Comparison of ENCODE assay signal across 20 cellular contexts in the genomic region with DNA sequence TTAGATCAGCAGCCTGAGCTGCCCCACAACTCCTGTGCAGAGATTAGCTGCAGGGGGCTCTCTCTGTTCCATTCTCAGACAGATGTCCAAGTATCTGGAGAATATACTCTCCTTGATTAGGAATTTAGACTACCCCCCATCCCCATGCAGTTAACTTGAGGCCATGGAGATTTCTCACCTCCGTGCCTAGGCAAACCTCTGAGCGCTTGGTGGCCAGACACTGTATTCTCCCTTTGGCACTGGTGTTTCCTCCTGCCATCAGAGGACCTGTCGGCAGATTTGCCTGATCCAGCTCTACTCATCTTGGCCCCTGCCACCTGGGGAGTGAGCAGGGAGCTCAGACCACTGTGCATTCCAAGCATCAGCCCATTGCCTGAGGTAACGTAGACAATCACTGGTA. TPM values are rescaled to one million over a fixed set of nuclear protein-coding genes. Genes with fewer than 3 reads are reported as not detected.
DNase-seq lines count a peak whose midpoint lies in the region; ATAC-seq and TF ChIP-seq lines count a peak whose summit lies in the region.
"Had no signal": no experiment of that assay in that cellular context is flagged by ENCODE, and none has a peak within 500 bp of the region (broad histone marks: within the 10 kb centered on the region; RNA-seq: fewer than 3 reads in every experiment).

No MANE protein-coding gene starts in this region.

- H3K9me3 ChIP-seq in breast epithelium (no peaks in the 10 kb centered on the region), mammary epithelial cell (replicated peaks; ENCODE audit: insufficient read depth, low read length) (no peaks in the 10 kb centered on the region)
- H3K9me3 ChIP-seq: BE2C had no signal

- H4K20me1 ChIP-seq in mammary epithelial cell (ENCODE audit: insufficient read depth, low read length): no peaks in the 10 kb centered on the region

- CTCF ChIA-PET in MCF 10A (lab: Yijun Ruan, JAX): interaction anchor here (0.5 to 1.5 kb wide), 9 partner anchors 35 to 1774 kb away, joined by 3 to 5 read pairs (median 4); no protein-coding TSS in a partner anchor
- CTCF ChIA-PET in mammary epithelial cell (lab: Charles Lee; ENCODE audit: low non-redundant PET): no interaction called here

- no peaks in the 10 kb centered on the region for H3K36me3 Mint-ChIP-seq in MCF 10A (ENCODE audit: insufficient read depth, unreplicated experiment)
- H3K36me3 Mint-ChIP-seq: CD8-positive, alpha-beta memory T cell; T-cell had no signal

- H3K27ac ChIP-seq in breast epithelium (no peak overlapping the region), mammary epithelial cell (ENCODE audit: insufficient read depth, low read depth, low read length) (no peak overlapping the region)
- H3K27ac ChIP-seq: 22Rv1, PC-9, RWPE1 had no signal

- BruUV-seq in MCF 10A (replicated peaks; lab: Mats Ljungman, UMichigan) (no TSS peak), mammary epithelial cell (replicated peaks; lab: Mats Ljungman, UMichigan) (no TSS peak)

- POLR2A ChIA-PET in MCF 10A (lab: Yijun Ruan, JAX): interaction anchor here (0.7 to 1.0 kb wide), 3 partner anchors 13 to 628 kb away, joined by 3 to 4 read pairs (median 3); no protein-coding TSS in a partner anchor

- H3K27me3 Mint-ChIP-seq in MCF 10A (ENCODE audit: insufficient read depth, unreplicated experiment): no peaks in the 10 kb centered on the region
- H3K27me3 Mint-ChIP-seq: CD8-positive, alpha-beta memory T cell; T-cell had no signal

- peak; percentile 22 for ATAC-seq in HG02798 (IDR thresholded peaks at IDR 0.05; ENCODE audit: poor library complexity, unreplicated experiment)
- no peak for ATAC-seq in HG03342 (IDR thresholded peaks at IDR 0.05; ENCODE audit: unreplicated experiment)
- no peak for ATAC-seq in HG03460 (IDR thresholded peaks at IDR 0.05; ENCODE audit: unreplicated experiment)
- ATAC-seq in GM21390 (IDR thresholded peaks at IDR 0.05; ENCODE audit: unreplicated experiment): no peak
- ATAC-seq: K562, SK-N-SH treated with all-trans-retinoic acid at 6 μM for 48 hours, T-cell had no signal

- H3K4me3 Mint-ChIP-seq in MCF 10A (ENCODE audit: unreplicated experiment): no peak overlapping the region
- H3K4me3 Mint-ChIP-seq: CD8-positive, alpha-beta memory T cell; T-cell had no signal

- in situ Hi-C loops in mammary epithelial cell (cut with MboI; ENCODE audit: low sequenced_read_pairs in 2 of 2): loop anchor here in 1 of 2 donors (25.0 kb wide), 1 partner anchor 616 kb away; no protein-coding TSS in a partner anchor

- peaks cover 10% of the 10 kb centered on the region for H3K4me1 Mint-ChIP-seq in MCF 10A (ENCODE audit: insufficient read depth, unreplicated experiment)
- H3K4me1 Mint-ChIP-seq: CD8-positive, alpha-beta memory T cell; T-cell had no signal

- no peaks in the 10 kb centered on the region for H3K79me2 ChIP-seq in mammary epithelial cell (ENCODE audit: insufficient read depth, low read length)

- peak overlapping the region; percentile 61 for H3K27ac Mint-ChIP-seq in MCF 10A (ENCODE audit: low read depth, unreplicated experiment)
- H3K27ac Mint-ChIP-seq: CD8-positive, alpha-beta memory T cell; T-cell had no signal

- DNase-seq in MCF 10A (ENCODE audit: unreplicated experiment) (no peak), breast epithelium (ENCODE audit: low spot score in 2 of 2) (no peak), mammary epithelial cell (no peak), NCI-H774 (lab: John Stamatoyannopoulos, UW) (no peak)
- DNase-seq: BE2C; CD8-positive, alpha-beta memory T cell; NCI-H1694 treated with DMSO at 0.1 percent for 48 hours; NCI-H510A treated with DMSO at 0.1 percent for 48 hours; NCI-H82; SIG-M5; T-cell had no signal

- H3K4me1 ChIP-seq in breast epithelium (no peaks in the 10 kb centered on the region), mammary epithelial cell (ENCODE audit: insufficient read depth, low read length) (peaks cover 14% of the 10 kb centered on the region)
- H3K4me1 ChIP-seq: BE2C had no signal

- dilution Hi-C loops in mammary epithelial cell (cut with HindIII; ENCODE audit: low sequenced_read_pairs): no loop called here

- peak overlapping the region; percentile 82 for H2AFZ ChIP-seq in mammary epithelial cell (ENCODE audit: low read depth, low read length)
- H2AFZ ChIP-seq: PC-9 had no signal

- WGBS in mammary epithelial cell (ENCODE audit: low coverage, missing lambda C conversion rate): 94% methylated on average over 4 of the region's 4 CpGs

- TF ChIP-seq POLR2A in breast epithelium (IDR thresholded peaks at IDR 0.05): no peak

- H3K36me3 ChIP-seq in breast epithelium (no peaks in the 10 kb centered on the region), mammary epithelial cell (ENCODE audit: insufficient read depth, low read length) (no peaks in the 10 kb centered on the region)
- H3K36me3 ChIP-seq: BE2C had no signal

- no peaks in the 10 kb centered on the region for H3K27me3 ChIP-seq in breast epithelium
- no peaks in the 10 kb centered on the region for H3K27me3 ChIP-seq in mammary epithelial cell (ENCODE audit: insufficient read depth, low read length)
- H3K27me3 ChIP-seq: BE2C had no signal

- TF ChIP-seq CTCF in MCF 10A (IDR thresholded peaks at IDR 0.05; ENCODE audit: unreplicated experiment): no peak
- no peak for TF ChIP-seq CTCF in breast epithelium (IDR thresholded peaks at IDR 0.05)
- no peak for TF ChIP-seq CTCF in mammary epithelial cell (conservative IDR thresholded peaks at IDR 0.05 in 1 of 2, IDR thresholded peaks at IDR 0.05 in 1 of 2; ENCODE audit: extremely low read depth in 1 of 2, insufficient read depth in 1 of 2, low read depth in 1 of 2, low read length in 2 of 2)

- peaks cover 15% of the 10 kb centered on the region for H3K9me3 Mint-ChIP-seq in MCF 10A (ENCODE audit: unreplicated experiment)

- intact Hi-C loops in MCF 10A (cut with micrococcal nuclease) (loop anchor here (10.0 kb wide), 1 partner anchor 628 kb away; no protein-coding TSS in a partner anchor), breast epithelium (cut with DNase I; ENCODE audit: low total_unique reads) (no loop called here), mammary epithelial cell (cut with micrococcal nuclease) (no loop called here)

- H3K9ac ChIP-seq in mammary epithelial cell (ENCODE audit: insufficient read depth, low read length): no peak overlapping the region

- H3K4me3 ChIP-seq in breast epithelium (no peak overlapping the region), mammary epithelial cell (replicated peaks in 1 of 3; ENCODE audit: insufficient read depth in 1 of 3, low read depth in 2 of 3, low read length in 3 of 3) (no peak overlapping the region)
- H3K4me3 ChIP-seq: K562, PC-9 had no signal

- H3K4me2 ChIP-seq in mammary epithelial cell (ENCODE audit: insufficient read depth, low read depth, low read length): no peak overlapping the region

RNA-seq across cellular contexts. Expression of a gene that starts 48.3 kb away (rescaled TPM):
- 0.17 TPM in 1 of 2 replicates, not detected in the other for total RNA-seq in MCF 10A (2022)
- under 1 TPM; under 0.01 to 0.29 (median 0.16) TPM for total RNA-seq in breast epithelium
- total RNA-seq in mammary epithelial cell: not detected
- polyA plus RNA-seq in mammary epithelial cell: not detected
- not detected for polyA minus RNA-seq in mammary epithelial cell
- total RNA-seq: CD8-positive, alpha-beta memory T cell; PC-9 had no signal
- polyA plus RNA-seq: CD8-positive, alpha-beta memory T cell had no signal
